1 cellular context compared by ENCODE assay signal in genomic region chr20:64179805-64180204, GRCh38.
A peak's percentile ranks its signal among the peaks of the same experiment; 100 is the strongest.
TF ChIP-seq lines count a peak whose summit lies in the region.

No MANE protein-coding gene starts in this region.

TF ChIP-seq in HepG2, 621 proteins besides CTCF, POLR2A, EP300 and RAD21 (continued from another document):
- TF ChIP-seq ZNF318 (CRISPR knock-in tag; IDR thresholded peaks at IDR 0.05) (0 out of 2 replicates have a peak, but pooled peaks have one; percentile 57), ZNF264 (CRISPR knock-in tag; IDR thresholded peaks at IDR 0.05) (no peak), FOXK2 (IDR thresholded peaks at IDR 0.05) (peak; percentile 52; the same call in 1 of the 2 replicates), PBX2 (CRISPR knock-in tag; IDR thresholded peaks at IDR 0.05) (no peak), TRIM22 (IDR thresholded peaks at IDR 0.05) (peak; percentile 68; the same call in 1 of the 2 replicates), ZNF33B (CRISPR knock-in tag; IDR thresholded peaks at IDR 0.05) (no peak), NBN (conservative IDR thresholded peaks at IDR 0.05) (peak; percentile 98; the same call in 1 of the 2 replicates), TERF1 (CRISPR knock-in tag; IDR thresholded peaks at IDR 0.05) (no peak), HNRNPH1 (optimal IDR thresholded peaks at IDR 0.05; ENCODE audit: low read depth, low read length) (no peak), ZNF687 (CRISPR knock-in tag; IDR thresholded peaks at IDR 0.05) (no peak), PHB2 (IDR thresholded peaks at IDR 0.05; ENCODE audit: partially characterized antibody) (peak; percentile 53), PLSCR1 (CRISPR knock-in tag; IDR thresholded peaks at IDR 0.05; ENCODE audit: borderline replicate concordance) (no peak), NFE2L1 (CRISPR knock-in tag; IDR thresholded peaks at IDR 0.05; ENCODE audit: borderline replicate concordance) (no peak), ZBTB46 (CRISPR knock-in tag; IDR thresholded peaks at IDR 0.05; ENCODE audit: borderline replicate concordance) (no peak)
